Comparison of ENCODE assay signal across 11 cellular contexts in genomic region chr1:115332813-115333608, GRCh38. TPM values are rescaled to one million over a fixed set of nuclear protein-coding genes. Genes with fewer than 3 reads are reported as not detected.
A peak's percentile ranks its signal among the peaks of the same experiment; 100 is the strongest.
DNase-seq lines count a peak whose midpoint lies in the region; ATAC-seq and TF ChIP-seq lines count a peak whose summit lies in the region.
"Had no signal": no experiment of that assay in that cellular context is flagged by ENCODE, and none has a peak within 500 bp of the region (broad histone marks: within the 10 kb centered on the region; RNA-seq: fewer than 3 reads in every experiment).

No MANE protein-coding gene starts in this region.

- H3K9me3 ChIP-seq in gastroesophageal sphincter (no peaks in the 10 kb centered on the region), tibial nerve (no peaks in the 10 kb centered on the region)

- intact Hi-C loops in activated CD4-positive, alpha-beta memory T cell treated with anti-CD3 and anti-CD28 coated beads for 36 hours (cut with micrococcal nuclease) = no loop called here

- no peak for TF ChIP-seq CTCF in gastroesophageal sphincter (IDR thresholded peaks at IDR 0.05)
- TF ChIP-seq CTCF in tibial nerve (IDR thresholded peaks at IDR 0.05) = no peak

- H3K4me1 ChIP-seq in gastroesophageal sphincter (peaks cover 0 to 28% (median 12%) of the 10 kb centered on the region in 3 donors), tibial nerve (peaks cover 0 to 83% (median 22%) of the 10 kb centered on the region in 4 donors)
- H3K4me1 ChIP-seq: BLaER1 had no signal

- no peaks in the 10 kb centered on the region for H3K36me3 ChIP-seq in gastroesophageal sphincter
- no peaks in the 10 kb centered on the region for H3K36me3 ChIP-seq in tibial nerve
- H3K36me3 ChIP-seq: BLaER1 had no signal

- H3K27me3 ChIP-seq in gastroesophageal sphincter (peaks cover 14% of the 10 kb centered on the region), tibial nerve (no peaks in the 10 kb centered on the region)
- H3K27me3 ChIP-seq: BLaER1 had no signal

- H3K36me3 Mint-ChIP-seq in activated CD4-positive, alpha-beta memory T cell treated with anti-CD3 and anti-CD28 coated beads for 36 hours = no peaks in the 10 kb centered on the region
- no peaks in the 10 kb centered on the region for H3K36me3 Mint-ChIP-seq in activated CD4-positive, alpha-beta memory T cell treated with anti-CD3 and anti-CD28 coated beads, Interleukin-2, amount 10 ng/mL, durations not matched to agents 7 days and 5 days (ENCODE audit: low read depth)

- no peaks in the 10 kb centered on the region for H3K9me3 Mint-ChIP-seq in activated CD4-positive, alpha-beta memory T cell treated with anti-CD3 and anti-CD28 coated beads for 36 hours
- H3K9me3 Mint-ChIP-seq in activated CD4-positive, alpha-beta memory T cell treated with anti-CD3 and anti-CD28 coated beads, Interleukin-2, amount 10 ng/mL, durations not matched to agents 7 days and 5 days = no peaks in the 10 kb centered on the region

- TF ChIP-seq EP300 in gastroesophageal sphincter (IDR thresholded peaks at IDR 0.05) (no peak), tibial nerve (IDR thresholded peaks at IDR 0.05) (peak; percentile 34 to 83)

- no peak overlapping the region for H3K27ac Mint-ChIP-seq in activated CD4-positive, alpha-beta memory T cell treated with anti-CD3 and anti-CD28 coated beads for 36 hours
- H3K27ac Mint-ChIP-seq in activated CD4-positive, alpha-beta memory T cell treated with anti-CD3 and anti-CD28 coated beads, Interleukin-2, amount 10 ng/mL, durations not matched to agents 7 days and 5 days = no peak overlapping the region

- CTCF ChIA-PET in activated CD4-positive, alpha-beta memory T cell treated with anti-CD3 and anti-CD28 coated beads for 36 hours (lab: Charles Lee) = no interaction called here
- CTCF ChIA-PET in activated CD4-positive, alpha-beta memory T cell treated with anti-CD3 and anti-CD28 coated beads, Interleukin-2, amount 10 ng/mL, durations not matched to agents 7 days and 5 days (lab: Charles Lee) = interaction anchor here (0.7 kb wide), 1 partner anchor 926 kb away, joined by 3 read pairs; no protein-coding TSS in a partner anchor

- no peaks in the 10 kb centered on the region for H3K4me1 Mint-ChIP-seq in activated CD4-positive, alpha-beta memory T cell treated with anti-CD3 and anti-CD28 coated beads for 36 hours (ENCODE audit: low read depth)
- no peaks in the 10 kb centered on the region for H3K4me1 Mint-ChIP-seq in activated CD4-positive, alpha-beta memory T cell treated with anti-CD3 and anti-CD28 coated beads, Interleukin-2, amount 10 ng/mL, durations not matched to agents 7 days and 5 days

- WGBS in gastroesophageal sphincter (ENCODE audit: low coverage in 1 of 2), 2 donors = 65 to 74% methylated on average over 6 to 7 of the region's 7 CpGs
- WGBS in tibial nerve, 2 donors = 58 to 67% methylated on average over 7 of the region's 7 CpGs

- H3K4me3 Mint-ChIP-seq in activated CD4-positive, alpha-beta memory T cell treated with anti-CD3 and anti-CD28 coated beads for 36 hours = no peak overlapping the region
- no peak overlapping the region for H3K4me3 Mint-ChIP-seq in activated CD4-positive, alpha-beta memory T cell treated with anti-CD3 and anti-CD28 coated beads, Interleukin-2, amount 10 ng/mL, durations not matched to agents 7 days and 5 days

- peak; percentile 45 for DNase-seq in activated CD4-positive, alpha-beta memory T cell treated with anti-CD3 and anti-CD28 coated beads for 36 hours
- no peak for DNase-seq in activated CD4-positive, alpha-beta memory T cell treated with anti-CD3 and anti-CD28 coated beads, Interleukin-2, amount 10 ng/mL, durations not matched to agents 7 days and 5 days
- peak; percentile 35 for DNase-seq in SW480 (ENCODE audit: low spot score)
- peak; percentile 55 to 74 for DNase-seq in tibial nerve (ENCODE audit: low spot score in 2 of 2)
- DNase-seq in left lobe of liver (ENCODE audit: low spot score) = no peak
- no peak for DNase-seq in GM19240 (ENCODE audit: insufficient read length, low spot score)
- DNase-seq: NCI-H2171 treated with DMSO at 0.1 percent for 48 hours had no signal

- POLR2A ChIA-PET in activated CD4-positive, alpha-beta memory T cell treated with anti-CD3 and anti-CD28 coated beads for 36 hours (lab: Charles Lee) = no interaction called here
- POLR2A ChIA-PET in activated CD4-positive, alpha-beta memory T cell treated with anti-CD3 and anti-CD28 coated beads, Interleukin-2, amount 10 ng/mL, durations not matched to agents 7 days and 5 days (lab: Charles Lee) = no interaction called here

- H3K27me3 Mint-ChIP-seq in activated CD4-positive, alpha-beta memory T cell treated with anti-CD3 and anti-CD28 coated beads for 36 hours = peaks cover 36% of the 10 kb centered on the region
- peaks cover 18% of the 10 kb centered on the region for H3K27me3 Mint-ChIP-seq in activated CD4-positive, alpha-beta memory T cell treated with anti-CD3 and anti-CD28 coated beads, Interleukin-2, amount 10 ng/mL, durations not matched to agents 7 days and 5 days

- H3K4me3 ChIP-seq in gastroesophageal sphincter (no peak overlapping the region), tibial nerve (no peak overlapping the region)
- H3K4me3 ChIP-seq: BLaER1, lung had no signal

- ATAC-seq in gastroesophageal sphincter = peak; percentile 74
- no peak for ATAC-seq in left lobe of liver
- no peak for ATAC-seq in HG03439 (IDR thresholded peaks at IDR 0.05; ENCODE audit: unreplicated experiment)

- TF ChIP-seq POLR2A in gastroesophageal sphincter (IDR thresholded peaks at IDR 0.05) = no peak
- no peak for TF ChIP-seq POLR2A in tibial nerve (IDR thresholded peaks at IDR 0.05)

- H3K27ac ChIP-seq in gastroesophageal sphincter (peak overlapping the region in 3 of 4 donors; percentile 50 to 80 (median 71)), tibial nerve (peak overlapping the region; percentile 47 to 93 (median 76))
- H3K27ac ChIP-seq: BLaER1 had no signal

RNA-seq across cellular contexts. Expression of gene NGF, which starts 5.0 kb away (rescaled TPM):
- total RNA-seq in activated CD4-positive, alpha-beta memory T cell treated with anti-CD3 and anti-CD28 coated beads for 36 hours = not detected
- total RNA-seq in activated CD4-positive, alpha-beta memory T cell treated with anti-CD3 and anti-CD28 coated beads, Interleukin-2, amount 10 ng/mL, durations not matched to agents 7 days and 5 days = not detected
- total RNA-seq in gastroesophageal sphincter (1 to 10 TPM in 2 of 4 donors, under 1 TPM in 2; 0.74 to 3.4 (median 2.1) TPM), tibial nerve (10 to 100 TPM in 2 of 4 donors, 1 to 10 TPM in 2; 3.6 to 20.4 (median 7.4) TPM), left lobe of liver (0.55 TPM)

Comparison
In these comparisons a context has a peak if more than half of its experiments do, and no peak if none do; other contexts are left out.
1. DNase-seq: peak in activated CD4-positive, alpha-beta memory T cell treated with anti-CD3 and anti-CD28 coated beads for 36 hours (single experiment), SW480 (single experiment) and tibial nerve (2 of 2); none in activated CD4-positive, alpha-beta memory T cell treated with anti-CD3 and anti-CD28 coated beads, Interleukin-2, amount 10 ng/mL, durations not matched to agents 7 days and 5 days (single experiment), left lobe of liver (single experiment) and GM19240 (single experiment).